Comparison of ENCODE assay signal across 24 cellular contexts in the genomic region with DNA sequence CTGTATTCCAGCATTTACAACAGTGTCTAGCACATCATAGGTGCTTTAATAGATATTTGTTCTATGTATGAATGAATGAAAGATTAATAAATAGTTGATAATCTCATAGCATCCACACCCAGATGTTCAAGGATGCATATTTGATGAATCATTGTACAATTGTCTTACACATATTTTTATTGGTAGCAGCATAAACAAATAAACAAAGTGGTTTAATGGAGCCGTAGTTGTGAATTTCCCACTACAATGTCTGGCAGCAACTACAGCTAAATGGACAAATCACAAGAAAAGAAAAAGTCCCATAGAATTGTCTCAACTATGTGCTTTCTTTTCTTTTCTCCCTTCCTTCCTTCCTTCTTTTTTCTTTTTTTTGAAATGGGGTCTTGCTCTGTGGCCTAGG.
DNase-seq lines count a peak whose midpoint lies in the region; ATAC-seq and TF ChIP-seq lines count a peak whose summit lies in the region.
"Had no signal": no experiment of that assay in that cellular context is flagged by ENCODE, and none has a peak within 500 bp of the region (broad histone marks: within the 10 kb centered on the region; RNA-seq: fewer than 3 reads in every experiment).

No MANE protein-coding gene starts in this region.

- H3K27ac ChIP-seq in ACC112 (ENCODE audit: low read depth, low read length), result peak overlapping the region; percentile 25
- H3K27ac ChIP-seq: PC-9 had no signal

- H2AFZ ChIP-seq in ACC112 (ENCODE audit: low read length, unreplicated experiment), result no peak overlapping the region
- H2AFZ ChIP-seq: PC-9 had no signal

- no peak for TF ChIP-seq CTCF in fibroblast of mammary gland (conservative IDR thresholded peaks at IDR 0.05; ENCODE audit: control insufficient read depth, insufficient read depth, low read depth, low read length)

- no peak for ATAC-seq in GM21529 (IDR thresholded peaks at IDR 0.05; ENCODE audit: unreplicated experiment)
- ATAC-seq: GM12878, HepG2, Right ventricle myocardium inferior, T-cell had no signal

- H3K36me3 ChIP-seq in ACC112 (ENCODE audit: insufficient read depth, low read length), result peaks cover 58% of the 10 kb centered on the region

- DNase-seq in ELR (ENCODE audit: low read depth), result peak; percentile 37
- peak; percentile 45 for DNase-seq in LHCN-M2 (ENCODE audit: low read depth)
- DNase-seq in fibroblast of mammary gland (ENCODE audit: low read depth), result peak; percentile 24
- no peak for DNase-seq in foreskin melanocyte
- DNase-seq in T1000 (lab: John Stamatoyannopoulos, UW), result no peak
- no peak for DNase-seq in NCI-H2171 (lab: John Stamatoyannopoulos, UW)
- DNase-seq: CD8-positive, alpha-beta memory T cell; DMS79 treated with DMSO at 0.1 percent for 48 hours; Karpas-422; NCI-H1105; NCI-H1436 treated with DMSO at 0.1 percent for 48 hours; NCI-H1930; NCI-H2107; NCI-H446; NCI-H524 treated with DMSO at 0.1 percent for 48 hours; NCI-H82; NK-92 treated with Interleukin-12 subunit alpha and Interleukin-12 subunit beta, amount 100 ng/mL, for 24 hours; PC-9; T-cell had no signal

- H3K4me1 ChIP-seq in ACC112 (ENCODE audit: control insufficient read depth, insufficient read depth, low read length, unreplicated experiment), result peaks cover 42% of the 10 kb centered on the region

- H3K4me3 ChIP-seq in ACC112 (ENCODE audit: low read depth, low read length) (no peak overlapping the region), fibroblast of mammary gland (ENCODE audit: control insufficient read depth, low read depth, low read length) (no peak overlapping the region)
- H3K4me3 ChIP-seq: GM12878, PC-9 had no signal

- H3K79me2 ChIP-seq in ACC112 (ENCODE audit: control insufficient read depth, insufficient read depth, low read length, unreplicated experiment), result peaks cover 10% of the 10 kb centered on the region

- no peaks in the 10 kb centered on the region for H3K27me3 ChIP-seq in ACC112 (ENCODE audit: insufficient read depth, low read length)

Comparison
In these comparisons a context has a peak if more than half of its experiments do, and no peak if none do; other contexts are left out.
1. DNase-seq: peak in ELR (single experiment), LHCN-M2 (single experiment) and fibroblast of mammary gland (single experiment); none in foreskin melanocyte (single experiment), T1000 (single experiment) and NCI-H2171 (single experiment).